ENCODE assay signal across 7 cellular contexts in the genomic region with DNA sequence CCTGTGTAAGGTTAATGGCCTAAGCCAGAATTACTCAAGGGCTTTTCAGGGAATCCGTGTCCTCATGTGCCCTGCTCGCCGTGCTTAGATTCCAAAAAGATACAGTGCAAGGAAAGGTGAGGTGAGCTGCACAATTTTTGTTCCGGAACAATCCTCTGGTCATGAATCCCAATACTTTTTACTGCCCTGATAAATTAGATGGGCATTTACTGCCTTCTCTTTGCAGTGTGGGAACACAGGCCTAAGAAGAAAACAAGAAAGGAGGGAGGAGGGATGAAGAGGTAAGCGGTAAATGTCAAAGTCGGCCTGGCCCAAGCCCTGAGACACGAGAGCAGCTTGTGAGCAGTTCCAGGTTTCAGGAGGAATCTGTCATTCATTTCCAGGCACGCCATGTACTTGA.
"Had no signal": no experiment of that assay in that cellular context is flagged by ENCODE, and none has a peak within 500 bp of the region (broad histone marks: within the 10 kb centered on the region; RNA-seq: fewer than 3 reads in every experiment).

No MANE protein-coding gene starts in this region.

- ATAC-seq: GM23338, HCT116, HepG2 had no signal

- H3K4me1 Mint-ChIP-seq: IgD-negative memory B cell had no signal

- H3K36me3 Mint-ChIP-seq: IgD-negative memory B cell had no signal

- H3K27ac Mint-ChIP-seq: GM23338, HFFc6, IgD-negative memory B cell had no signal

- DNase-seq: H7, HFFc6, KBM-7 had no signal

- H3K4me3 Mint-ChIP-seq: GM23338, HFFc6, IgD-negative memory B cell had no signal

- H3K9me3 Mint-ChIP-seq: GM23338 had no signal
